Comparison of ENCODE assay signal across 8 cellular contexts in genomic region chr5:10761842-10762165, GRCh38. TPM values are rescaled to one million over a fixed set of nuclear protein-coding genes. Genes with fewer than 3 reads are reported as not detected.
DNase-seq lines count a peak whose midpoint lies in the region; ATAC-seq, FAIRE-seq and TF ChIP-seq lines count a peak whose summit lies in the region.

No MANE protein-coding gene starts in this region.

- intact Hi-C loops in thyroid gland (cut with DNase I), result no loop called here

- H3K36me3 ChIP-seq in kidney epithelial cell (ENCODE audit: control insufficient read depth, insufficient read depth, low read length) (no peaks in the 10 kb centered on the region), thyroid gland (no peaks in the 10 kb centered on the region)

- H3K4me3 ChIP-seq in kidney epithelial cell (ENCODE audit: low read depth, low read length), result peak overlapping the region; percentile 50
- peak overlapping the region in 2 of 3 donors; percentile 47 to 58 for H3K4me3 ChIP-seq in thyroid gland (replicated peaks in 1 of 3)

- TF ChIP-seq CTCF in kidney epithelial cell (IDR thresholded peaks at IDR 0.05; ENCODE audit: insufficient read depth, low read length, poor library complexity, severe bottlenecking), result no peak
- TF ChIP-seq CTCF in thyroid gland (IDR thresholded peaks at IDR 0.05), result no peak

- WGBS in adipose tissue, 3 donors, result 13 to 31% (median 30%) methylated on average over 7 of the region's 7 CpGs
- 30 to 41% methylated on average over 7 of the region's 7 CpGs for WGBS in thyroid gland, 2 donors

- ATAC-seq in GM18505 (IDR thresholded peaks at IDR 0.05; ENCODE audit: unreplicated experiment) (no peak), HG03354 (IDR thresholded peaks at IDR 0.05; ENCODE audit: poor library complexity, severe bottlenecking, unreplicated experiment) (peak; percentile 25)

- H3K4me1 ChIP-seq in thyroid gland, result peaks cover 36 to 38% of the 10 kb centered on the region in 2 donors

- H3K9me3 ChIP-seq in thyroid gland, result no peaks in the 10 kb centered on the region

- DNase-seq in kidney epithelial cell (ENCODE audit: low read depth), result no peak
- no peak for DNase-seq in thyroid gland
- no peak for DNase-seq in GOT3 (lab: John Stamatoyannopoulos, UW)
- no peak for DNase-seq in DMS79 (lab: John Stamatoyannopoulos, UW)
- no peak for DNase-seq in frontal cortex (ENCODE audit: low spot score in 2 of 2)

- peak; percentile 46 for TF ChIP-seq POLR2A in GM18505 (IDR thresholded peaks at IDR 0.05; ENCODE audit: borderline replicate concordance, extremely low read depth, insufficient read depth, insufficient read length)
- TF ChIP-seq POLR2A in thyroid gland (IDR thresholded peaks at IDR 0.05), result no peak

- H3K27ac ChIP-seq in adipose tissue (ENCODE audit: low read depth, low read length), result peak overlapping the region; percentile 57
- peak overlapping the region; percentile 99 to 100 (median 99) for H3K27ac ChIP-seq in thyroid gland

- no peak for FAIRE-seq in frontal cortex (lab: Jason Lieb, UNC)

- H3K27me3 ChIP-seq in kidney epithelial cell (ENCODE audit: control insufficient read depth, insufficient read depth, low read length) (no peaks in the 10 kb centered on the region), thyroid gland (no peaks in the 10 kb centered on the region)

RNA-seq across cellular contexts. Expression of gene DAP, which starts 0.8 kb away (rescaled TPM):
- polyA plus RNA-seq in adipose tissue, result 100 to 1,000 TPM in 2 of 3 donors, 10 to 100 TPM in 1; 46.9 to 132 (median 102) TPM
- total RNA-seq in kidney epithelial cell (77.7 and 89.0 TPM in 2 replicates), thyroid gland (100 to 1,000 TPM in 3 of 4 donors, 10 to 100 TPM in 1; 66.1 to 130 (median 106) TPM), frontal cortex (7.3 TPM)
